8 cellular contexts compared by ENCODE assay signal in the genomic region with DNA sequence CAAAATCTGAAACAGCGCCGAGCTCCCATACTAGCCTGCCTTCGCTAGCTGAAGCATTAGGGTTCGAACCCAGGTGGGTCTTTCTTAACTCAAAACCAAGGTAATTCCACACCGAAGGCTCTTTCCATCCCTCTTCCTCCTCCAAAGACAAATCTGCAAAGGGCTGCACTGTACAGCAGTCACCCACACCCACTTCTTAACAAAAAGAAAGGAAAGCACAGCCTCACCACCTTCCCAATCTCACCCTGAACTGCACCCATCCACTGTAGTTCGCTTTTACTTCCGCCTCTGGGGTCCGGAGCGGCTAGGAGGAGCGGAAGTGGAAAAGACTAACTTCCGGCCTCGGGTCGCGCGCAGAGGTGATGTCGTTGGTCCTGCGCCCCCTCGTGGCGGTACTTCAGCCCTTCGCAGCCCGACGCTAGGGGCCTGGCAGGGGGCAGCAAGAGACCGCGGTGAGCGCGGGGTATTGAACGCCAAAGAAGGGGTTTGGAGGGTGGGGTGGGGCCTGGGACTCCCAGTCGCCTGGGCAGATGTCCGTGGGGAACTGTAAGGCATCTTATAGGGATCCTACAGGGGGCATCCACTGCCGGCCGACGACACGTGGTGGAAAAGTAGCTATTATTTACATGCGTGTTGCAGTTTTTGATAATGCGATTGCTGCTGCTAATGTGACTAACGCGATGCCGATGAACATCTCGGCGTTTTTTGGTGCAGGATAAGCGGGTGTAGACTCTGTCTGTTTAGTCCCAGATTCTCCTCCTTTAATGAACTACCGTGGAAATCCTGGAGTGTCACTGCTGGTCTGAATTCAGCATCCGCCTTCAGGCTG. TPM values are rescaled to one million over a fixed set of nuclear protein-coding genes. Genes with fewer than 3 reads are reported as not detected.
DNase-seq lines count a peak whose midpoint lies in the region; ATAC-seq and TF ChIP-seq lines count a peak whose summit lies in the region.

A gene with protein sequence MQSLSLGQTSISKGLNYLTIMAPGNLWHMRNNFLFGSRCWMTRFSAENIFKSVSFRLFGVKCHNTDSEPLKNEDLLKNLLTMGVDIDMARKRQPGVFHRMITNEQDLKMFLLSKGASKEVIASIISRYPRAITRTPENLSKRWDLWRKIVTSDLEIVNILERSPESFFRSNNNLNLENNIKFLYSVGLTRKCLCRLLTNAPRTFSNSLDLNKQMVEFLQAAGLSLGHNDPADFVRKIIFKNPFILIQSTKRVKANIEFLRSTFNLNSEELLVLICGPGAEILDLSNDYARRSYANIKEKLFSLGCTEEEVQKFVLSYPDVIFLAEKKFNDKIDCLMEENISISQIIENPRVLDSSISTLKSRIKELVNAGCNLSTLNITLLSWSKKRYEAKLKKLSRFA (minus strand): TSS at position 290 of the 829 bp plus-strand sequence. CDS start 619 bp downstream, outside the sequence.

- H3K36me3 ChIP-seq in liver (ENCODE audit: control insufficient read depth in 4 of 4, insufficient read depth in 3 of 4, low read depth in 1 of 4, low read length in 3 of 4) = peaks cover 0 to 3% (median 0%) of the 10 kb centered on the region in 4 donors

- CTCF ChIA-PET in activated CD4-positive, alpha-beta T cell treated with anti-CD3 and anti-CD28 coated beads, Interleukin-2, amount 10 ng/mL, durations not matched to agents 7 days and 5 days (lab: Charles Lee) = interaction anchor here (0.6 to 1.8 kb wide), 10 partner anchors 9 to 568 kb away, joined by 3 to 9 read pairs (median 5); no protein-coding TSS in a partner anchor

- H3K9me3 Mint-ChIP-seq in activated CD4-positive, alpha-beta T cell treated with anti-CD3 and anti-CD28 coated beads, Interleukin-2, amount 10 ng/mL, durations not matched to agents 7 days and 5 days = no peaks in the 10 kb centered on the region
- no peaks in the 10 kb centered on the region for H3K9me3 Mint-ChIP-seq in dendritic cell treated with granulocyte-macrophage colony-stimulating factor and Interleukin-4, amounts not matched to agents 40 ng/mL and 50 ng/mL, for 4 days

- peak; percentile 82 for TF ChIP-seq CTCF in liver (IDR thresholded peaks at IDR 0.05; ENCODE audit: low read depth, low read length, missing input control)

- POLR2A ChIA-PET in activated CD4-positive, alpha-beta T cell treated with anti-CD3 and anti-CD28 coated beads, Interleukin-2, amount 10 ng/mL, durations not matched to agents 7 days and 5 days (lab: Charles Lee) = interaction anchor here (0.6 kb wide), 1 partner anchor 20 kb away, joined by 5 read pairs; no protein-coding TSS in a partner anchor

- peak within 1 kb of the TSS; percentile 69 to 99 (median 89) for H3K4me3 ChIP-seq in liver (ENCODE audit: low read depth in 1 of 3, low read length in 3 of 3)

- DNase-seq in C1 segment of cervical spinal cord (lab: John Stamatoyannopoulos, UW) (peak; percentile 24 to 92 (median 84)), NCI-H526 treated with DMSO at 0.1 percent for 48 hours (lab: John Stamatoyannopoulos, UW) (peak; percentile 95)
- DNase-seq in activated CD4-positive, alpha-beta T cell treated with anti-CD3 and anti-CD28 coated beads, Interleukin-2, amount 10 ng/mL, durations not matched to agents 7 days and 5 days = peak; percentile 94
- DNase-seq in stimulated activated CD4-positive, alpha-beta T cell treated with anti-CD3 and anti-CD28 coated beads, Interleukin-4, amount 100 ng/mL, for 24 hours = peak; percentile 95

- H3K9ac ChIP-seq in liver (ENCODE audit: low read depth in 1 of 2, low read length in 2 of 2) = peak within 1 kb of the TSS in 1 of 2 donors; percentile 74

- H3K27me3 ChIP-seq in liver (ENCODE audit: control insufficient read depth in 4 of 4, insufficient read depth in 4 of 4, low read length in 3 of 4) = no peaks in the 10 kb centered on the region

- peak; percentile 88 to 92 for TF ChIP-seq RAD21 in liver (IDR thresholded peaks at IDR 0.05)

- peak; percentile 97 for ATAC-seq in GM19328 (IDR thresholded peaks at IDR 0.05; ENCODE audit: unreplicated experiment)
- peak; percentile 99 for ATAC-seq in HG03520 (IDR thresholded peaks at IDR 0.05; ENCODE audit: unreplicated experiment)

- peaks cover 1 to 9% (median 6%) of the 10 kb centered on the region in 4 donors for H3K4me1 ChIP-seq in liver (ENCODE audit: control insufficient read depth in 4 of 4, insufficient read depth in 4 of 4, low read length in 3 of 4)

- no peaks in the 10 kb centered on the region for H3K9me3 ChIP-seq in liver (ENCODE audit: control insufficient read depth in 4 of 4, low read length in 3 of 4)

- H3K27me3 Mint-ChIP-seq in activated CD4-positive, alpha-beta T cell treated with anti-CD3 and anti-CD28 coated beads, Interleukin-2, amount 10 ng/mL, durations not matched to agents 7 days and 5 days = no peaks in the 10 kb centered on the region
- H3K27me3 Mint-ChIP-seq in dendritic cell treated with granulocyte-macrophage colony-stimulating factor and Interleukin-4, amounts not matched to agents 40 ng/mL and 50 ng/mL, for 4 days = peaks cover 2% of the 10 kb centered on the region

- peaks cover 30% of the 10 kb centered on the region for H3K36me3 Mint-ChIP-seq in activated CD4-positive, alpha-beta T cell treated with anti-CD3 and anti-CD28 coated beads, Interleukin-2, amount 10 ng/mL, durations not matched to agents 7 days and 5 days (ENCODE audit: low read depth)
- H3K36me3 Mint-ChIP-seq in dendritic cell treated with granulocyte-macrophage colony-stimulating factor and Interleukin-4, amounts not matched to agents 40 ng/mL and 50 ng/mL, for 4 days (ENCODE audit: low read depth) = peaks cover 24% of the 10 kb centered on the region

- peak within 1 kb of the TSS; percentile 98 for H3K27ac Mint-ChIP-seq in activated CD4-positive, alpha-beta T cell treated with anti-CD3 and anti-CD28 coated beads, Interleukin-2, amount 10 ng/mL, durations not matched to agents 7 days and 5 days
- peak within 1 kb of the TSS; percentile 79 for H3K27ac Mint-ChIP-seq in dendritic cell treated with granulocyte-macrophage colony-stimulating factor and Interleukin-4, amounts not matched to agents 40 ng/mL and 50 ng/mL, for 4 days

- peak within 1 kb of the TSS; percentile 99 for H3K4me3 Mint-ChIP-seq in activated CD4-positive, alpha-beta T cell treated with anti-CD3 and anti-CD28 coated beads, Interleukin-2, amount 10 ng/mL, durations not matched to agents 7 days and 5 days
- H3K4me3 Mint-ChIP-seq in dendritic cell treated with granulocyte-macrophage colony-stimulating factor and Interleukin-4, amounts not matched to agents 40 ng/mL and 50 ng/mL, for 4 days = peak within 1 kb of the TSS; percentile 93

- intact Hi-C loops in dendritic cell treated with granulocyte-macrophage colony-stimulating factor and Interleukin-4, amounts not matched to agents 40 ng/mL and 50 ng/mL, for 4 days (cut with micrococcal nuclease) = loop anchor here (1.0 to 5.0 kb wide), 3 partner anchors 50 to 567 kb away; a partner anchor contains a TSS

- WGBS in liver = 5% methylated on average over 43 of the region's 43 CpGs

- H3K27ac ChIP-seq in liver (ENCODE audit: low read depth in 1 of 2, low read length in 2 of 2) = no peak within 1 kb of the TSS

- peaks cover 43% of the 10 kb centered on the region for H3K4me1 Mint-ChIP-seq in activated CD4-positive, alpha-beta T cell treated with anti-CD3 and anti-CD28 coated beads, Interleukin-2, amount 10 ng/mL, durations not matched to agents 7 days and 5 days
- peaks cover 20% of the 10 kb centered on the region for H3K4me1 Mint-ChIP-seq in dendritic cell treated with granulocyte-macrophage colony-stimulating factor and Interleukin-4, amounts not matched to agents 40 ng/mL and 50 ng/mL, for 4 days (ENCODE audit: low read depth)

TF ChIP-seq in liver, 16 proteins besides CTCF, POLR2A, EP300 and RAD21 (continues in another document):
- TF ChIP-seq HNF4A (conservative IDR thresholded peaks at IDR 0.05) (no peak), JUND (IDR thresholded peaks at IDR 0.05) (no peak), EGR1 (IDR thresholded peaks at IDR 0.05; ENCODE audit: low read depth in 2 of 2) (peak; percentile 89 to 92), FOXA2 (IDR thresholded peaks at IDR 0.05) (no peak), HNF4G (IDR thresholded peaks at IDR 0.05) (no peak), FOXA1 (IDR thresholded peaks at IDR 0.05) (no peak), NR2F2 (IDR thresholded peaks at IDR 0.05) (no peak), TAF1 (conservative IDR thresholded peaks at IDR 0.05) (peak; percentile 79)
- TF ChIP-seq, protein P1, sequence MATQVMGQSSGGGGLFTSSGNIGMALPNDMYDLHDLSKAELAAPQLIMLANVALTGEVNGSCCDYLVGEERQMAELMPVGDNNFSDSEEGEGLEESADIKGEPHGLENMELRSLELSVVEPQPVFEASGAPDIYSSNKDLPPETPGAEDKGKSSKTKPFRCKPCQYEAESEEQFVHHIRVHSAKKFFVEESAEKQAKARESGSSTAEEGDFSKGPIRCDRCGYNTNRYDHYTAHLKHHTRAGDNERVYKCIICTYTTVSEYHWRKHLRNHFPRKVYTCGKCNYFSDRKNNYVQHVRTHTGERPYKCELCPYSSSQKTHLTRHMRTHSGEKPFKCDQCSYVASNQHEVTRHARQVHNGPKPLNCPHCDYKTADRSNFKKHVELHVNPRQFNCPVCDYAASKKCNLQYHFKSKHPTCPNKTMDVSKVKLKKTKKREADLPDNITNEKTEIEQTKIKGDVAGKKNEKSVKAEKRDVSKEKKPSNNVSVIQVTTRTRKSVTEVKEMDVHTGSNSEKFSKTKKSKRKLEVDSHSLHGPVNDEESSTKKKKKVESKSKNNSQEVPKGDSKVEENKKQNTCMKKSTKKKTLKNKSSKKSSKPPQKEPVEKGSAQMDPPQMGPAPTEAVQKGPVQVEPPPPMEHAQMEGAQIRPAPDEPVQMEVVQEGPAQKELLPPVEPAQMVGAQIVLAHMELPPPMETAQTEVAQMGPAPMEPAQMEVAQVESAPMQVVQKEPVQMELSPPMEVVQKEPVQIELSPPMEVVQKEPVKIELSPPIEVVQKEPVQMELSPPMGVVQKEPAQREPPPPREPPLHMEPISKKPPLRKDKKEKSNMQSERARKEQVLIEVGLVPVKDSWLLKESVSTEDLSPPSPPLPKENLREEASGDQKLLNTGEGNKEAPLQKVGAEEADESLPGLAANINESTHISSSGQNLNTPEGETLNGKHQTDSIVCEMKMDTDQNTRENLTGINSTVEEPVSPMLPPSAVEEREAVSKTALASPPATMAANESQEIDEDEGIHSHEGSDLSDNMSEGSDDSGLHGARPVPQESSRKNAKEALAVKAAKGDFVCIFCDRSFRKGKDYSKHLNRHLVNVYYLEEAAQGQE (IDR thresholded peaks at IDR 0.05) = no peak
- TF ChIP-seq, protein P2, sequence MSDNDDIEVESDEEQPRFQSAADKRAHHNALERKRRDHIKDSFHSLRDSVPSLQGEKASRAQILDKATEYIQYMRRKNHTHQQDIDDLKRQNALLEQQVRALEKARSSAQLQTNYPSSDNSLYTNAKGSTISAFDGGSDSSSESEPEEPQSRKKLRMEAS (IDR thresholded peaks at IDR 0.05) = peak; percentile 89

RNA-seq across cellular contexts. Expression of the gene that starts here (rescaled TPM):
- total RNA-seq in activated CD4-positive, alpha-beta T cell treated with anti-CD3 and anti-CD28 coated beads, Interleukin-2, amount 10 ng/mL, durations not matched to agents 7 days and 5 days = 10 to 100 TPM; 15.9 to 18.4 TPM
- total RNA-seq in liver = 1 to 10 TPM; 6.9 to 9.1 TPM
- polyA plus RNA-seq in liver = 1 to 10 TPM; 5.8 to 5.9 TPM
